23 cellular contexts compared by ENCODE assay signal in genomic region chr3:22971497-22971896, GRCh38.
"Had no signal": no experiment of that assay in that cellular context is flagged by ENCODE, and none has a peak within 500 bp of the region (broad histone marks: within the 10 kb centered on the region; RNA-seq: fewer than 3 reads in every experiment).

No MANE protein-coding gene starts in this region.

- H3K27ac ChIP-seq: brain microvascular endothelial cell, cardiac muscle cell had no signal

- H3K4me1 Mint-ChIP-seq: activated CD4-positive, alpha-beta T cell treated with anti-CD3 and anti-CD28 coated beads, Interleukin-2, amount 10 ng/mL, durations not matched to agents 7 days and 5 days; T-helper 17 cell had no signal

- H3K9me3 Mint-ChIP-seq: activated CD4-positive, alpha-beta memory T cell treated with anti-CD3 and anti-CD28 coated beads for 36 hours; activated CD4-positive, alpha-beta T cell treated with anti-CD3 and anti-CD28 coated beads, Interleukin-2, amount 10 ng/mL, durations not matched to agents 7 days and 5 days; activated naive CD4-positive, alpha-beta T cell treated with anti-CD3 and anti-CD28 coated beads for 36 hours; activated T-cell treated with anti-CD3 and anti-CD28 coated beads, Interleukin-2, amount 50 U/mL, for 4 hours had no signal

- H3K27me3 Mint-ChIP-seq: activated CD4-positive, alpha-beta memory T cell treated with anti-CD3 and anti-CD28 coated beads for 36 hours; activated CD4-positive, alpha-beta T cell treated with anti-CD3 and anti-CD28 coated beads, Interleukin-2, amount 10 ng/mL, durations not matched to agents 7 days and 5 days had no signal

- H3K4me3 ChIP-seq: cardiac muscle cell had no signal

- H3K36me3 Mint-ChIP-seq: activated CD4-positive, alpha-beta memory T cell treated with anti-CD3 and anti-CD28 coated beads for 36 hours; activated naive CD8-positive, alpha-beta T cell had no signal

- H3K27me3 ChIP-seq: brain microvascular endothelial cell, cardiac muscle cell had no signal

- DNase-seq: activated CD4-positive, alpha-beta memory T cell treated with anti-CD3 and anti-CD28 coated beads for 36 hours; activated CD4-positive, alpha-beta T cell treated with anti-CD3 and anti-CD28 coated beads, Interleukin-2, amount 10 ng/mL, durations not matched to agents 7 days and 5 days; activated CD4-positive, CD25-positive, alpha-beta regulatory T cell; activated CD8-positive, alpha-beta memory T cell treated with anti-CD3 and anti-CD28 coated beads for 24 hours; activated gamma-delta T cell; activated naive CD4-positive, alpha-beta T cell treated with anti-CD3 and anti-CD28 coated beads for 36 hours; activated T-cell treated with anti-CD3 and anti-CD28 coated beads, Interleukin-2, amount 50 U/mL, for 4 hours; brain microvascular endothelial cell; MM.1S; NCI-H1048; NCI-H146; NCI-H187 treated with DMSO at 0.1 percent for 48 hours; NCI-H2081 treated with DMSO at 0.1 percent for 48 hours; NCI-H2227 treated with DMSO at 0.1 percent for 48 hours; NCI-H446 treated with DMSO at 0.1 percent for 48 hours; NCI-H524 treated with DMSO at 0.1 percent for 48 hours; NCI-H748 treated with DMSO at 0.1 percent for 48 hours; RPMI8226; T-helper 17 cell; T-helper 9 cell had no signal

- FAIRE-seq: TTC549 had no signal

- H3K27ac Mint-ChIP-seq: activated CD4-positive, alpha-beta memory T cell treated with anti-CD3 and anti-CD28 coated beads for 36 hours; activated CD4-positive, alpha-beta T cell treated with anti-CD3 and anti-CD28 coated beads, Interleukin-2, amount 10 ng/mL, durations not matched to agents 7 days and 5 days; activated naive CD4-positive, alpha-beta T cell treated with anti-CD3 and anti-CD28 coated beads for 36 hours; activated naive CD8-positive, alpha-beta T cell; T-helper 17 cell had no signal

- H3K36me3 ChIP-seq: brain microvascular endothelial cell, cardiac muscle cell had no signal

- H3K4me3 Mint-ChIP-seq: activated CD4-positive, alpha-beta memory T cell treated with anti-CD3 and anti-CD28 coated beads for 36 hours; activated CD4-positive, alpha-beta T cell treated with anti-CD3 and anti-CD28 coated beads, Interleukin-2, amount 10 ng/mL, durations not matched to agents 7 days and 5 days; activated naive CD4-positive, alpha-beta T cell treated with anti-CD3 and anti-CD28 coated beads for 36 hours; activated naive CD8-positive, alpha-beta T cell; activated T-cell treated with anti-CD3 and anti-CD28 coated beads, Interleukin-2, amount 50 U/mL, for 4 hours; T-helper 17 cell had no signal
